In the genomic region with DNA sequence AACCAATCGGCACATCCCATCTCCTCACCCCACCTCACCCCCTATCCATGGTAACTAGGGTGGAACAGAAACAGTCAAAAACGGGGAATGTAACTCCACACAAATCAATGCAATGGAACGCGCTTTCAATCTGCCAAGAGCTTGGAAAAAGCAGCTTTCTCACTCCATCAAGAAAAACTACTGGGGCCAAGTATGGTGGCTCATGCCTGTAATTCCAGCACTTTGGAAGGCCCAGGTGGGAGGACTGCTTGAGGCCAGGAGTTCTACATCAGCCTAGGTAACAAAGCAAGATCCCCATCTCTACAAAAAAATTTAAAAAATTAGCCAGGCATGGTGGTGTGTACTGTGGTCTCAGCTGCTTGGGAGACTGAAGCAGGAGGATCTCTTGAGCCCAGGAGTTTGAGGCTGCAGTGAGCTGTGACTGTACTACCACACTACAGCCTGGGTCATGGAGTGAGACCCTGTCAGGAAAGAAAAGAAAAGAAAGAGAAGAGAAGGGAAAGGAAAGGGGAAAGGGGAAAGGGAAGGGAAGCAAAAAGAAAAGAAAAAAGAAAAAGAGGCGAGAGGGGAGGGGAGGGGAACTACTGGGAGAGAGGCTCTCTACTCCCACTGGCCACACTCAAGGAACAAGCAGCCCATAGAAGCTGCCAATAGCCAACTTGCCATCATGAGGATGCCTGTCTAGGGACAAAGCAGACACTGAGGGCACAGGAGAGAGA, we compare ENCODE assay signal across 14 cellular contexts. TPM values are rescaled to one million over a fixed set of nuclear protein-coding genes. Genes with fewer than 3 reads are reported as not detected.
DNase-seq lines count a peak whose midpoint lies in the region; ATAC-seq, FAIRE-seq and TF ChIP-seq lines count a peak whose summit lies in the region.
"Had no signal": no experiment of that assay in that cellular context is flagged by ENCODE, and none has a peak within 500 bp of the region (broad histone marks: within the 10 kb centered on the region; RNA-seq: fewer than 3 reads in every experiment).

No MANE protein-coding gene starts in this region.

- H3K4me1 Mint-ChIP-seq in T-helper 17 cell (peaks cover 43% of the 10 kb centered on the region), progenitor cell of endocrine pancreas (ENCODE audit: low read depth) (no peaks in the 10 kb centered on the region)

- POLR2A ChIA-PET in HepG2 (lab: Yijun Ruan, JAX), result interaction anchor here (1.3 to 2.0 kb wide), 5 partner anchors 10 to 39 kb away, joined by 3 to 7 read pairs (median 5); a partner anchor contains a TSS

- peak overlapping the region; percentile 47 for H3K27ac Mint-ChIP-seq in T-helper 17 cell
- H3K27ac Mint-ChIP-seq in progenitor cell of endocrine pancreas, result no peak overlapping the region
- H3K27ac Mint-ChIP-seq: type B pancreatic cell had no signal

- H3K4me2 ChIP-seq in HepG2 (ENCODE audit: low read depth, low read length), result no peak overlapping the region

- no peak overlapping the region for H2AFZ ChIP-seq in HepG2 (ENCODE audit: low read length)

- H3K4me3 ChIP-seq in left ventricle myocardium inferior (no peak overlapping the region), HepG2 (replicated peaks in 1 of 3; ENCODE audit: insufficient read depth in 1 of 3, low read depth in 2 of 3, low read length in 3 of 3) (no peak overlapping the region), thoracic aorta (no peak overlapping the region)
- H3K4me3 ChIP-seq: lung had no signal

- H3K79me2 ChIP-seq in HepG2 (ENCODE audit: insufficient read depth, low read length), result peaks cover 23% of the 10 kb centered on the region

- H4K20me1 ChIP-seq in HepG2 (ENCODE audit: insufficient read depth, low read length), result 0 out of 2 replicates have a peak, but pooled peaks cover 3% of the 10 kb centered on the region

- H3K4me3 Mint-ChIP-seq in T-helper 17 cell (no peak overlapping the region), progenitor cell of endocrine pancreas (ENCODE audit: low read depth) (no peak overlapping the region)
- H3K4me3 Mint-ChIP-seq: type B pancreatic cell had no signal

- intact Hi-C loops in left ventricle myocardium inferior (cut with micrococcal nuclease) (no loop called here), left cardiac atrium (cut with DNase I) (loop anchor here (5.0 to 10.0 kb wide), 2 partner anchors 36 to 49 kb away; no protein-coding TSS in a partner anchor), HepG2 (cut with micrococcal nuclease; ENCODE audit: unreplicated experiment) (no loop called here)

- DNase-seq in left ventricle myocardium inferior (no peak), left cardiac atrium (no peak), T-helper 17 cell (no peak), HepG2 (ENCODE audit: low spot score) (no peak), thoracic aorta (ENCODE audit: low spot score) (no peak), progenitor cell of endocrine pancreas (ENCODE audit: low spot score, unreplicated experiment) (no peak), anterior cingulate cortex (lab: John Stamatoyannopoulos, UW) (no peak), putamen (ENCODE audit: low spot score) (no peak)
- DNase-seq: DMS79, NCI-H1930, NCI-H774 had no signal

- no peaks in the 10 kb centered on the region for H3K9me3 Mint-ChIP-seq in progenitor cell of endocrine pancreas (ENCODE audit: low read depth)
- H3K9me3 Mint-ChIP-seq: type B pancreatic cell had no signal

- no peak overlapping the region for H3K9ac ChIP-seq in HepG2 (ENCODE audit: insufficient read depth, low read depth, low read length)

- H3K27ac ChIP-seq in left ventricle myocardium inferior (replicated peaks) (peak overlapping the region; percentile 88), HepG2 (ENCODE audit: extremely low read length, insufficient read depth, low read length) (peak overlapping the region; percentile 36), thoracic aorta (peak overlapping the region; percentile 7 to 60)

- H3K36me3 Mint-ChIP-seq in T-helper 17 cell (ENCODE audit: low read depth) (peaks cover 8% of the 10 kb centered on the region), progenitor cell of endocrine pancreas (ENCODE audit: insufficient read depth) (peaks cover 18% of the 10 kb centered on the region)

- H3K4me1 ChIP-seq in left ventricle myocardium inferior (peaks cover 98% of the 10 kb centered on the region), HepG2 (ENCODE audit: insufficient read depth, low read length) (peaks cover 37% of the 10 kb centered on the region), thoracic aorta (ENCODE audit: control insufficient read depth in 1 of 2, low read depth in 2 of 2) (peaks cover 25 to 34% of the 10 kb centered on the region in 2 donors)

- no peak for TF ChIP-seq RAD21 in HepG2 (CRISPR knock-in tag; IDR thresholded peaks at IDR 0.05)

- BruUV-seq in HepG2 (replicated peaks; lab: Mats Ljungman, UMichigan), result no TSS peak

- in situ Hi-C loops in HepG2 (cut with HindIII; ENCODE audit: extremely low pct_ligation_motif_present, low pct_unique_long_range_greater_than_20kb), result no loop called here

- ATAC-seq in left cardiac atrium, result no peak
- no peak for ATAC-seq in T-helper 17 cell
- no peak for ATAC-seq in HepG2
- ATAC-seq in thoracic aorta (ENCODE audit: insufficient number of reproducible peaks, low FRiP score, low read depth), result no peak

- CTCF ChIA-PET in HepG2 (lab: Yijun Ruan, JAX; ENCODE audit: low intra/inter-chr PET ratio, low total read pairs), result no interaction called here

- H3K36me3 ChIP-seq in left ventricle myocardium inferior, result peaks cover 45% of the 10 kb centered on the region
- peaks cover 29 to 57% of the 10 kb centered on the region in 2 experiments for H3K36me3 ChIP-seq in HepG2 (replicated peaks in 1 of 2; ENCODE audit: control insufficient read depth in 1 of 2, insufficient read depth in 2 of 2, low read length in 2 of 2)
- H3K36me3 ChIP-seq in thoracic aorta, result peaks cover 17% of the 10 kb centered on the region

- TF ChIP-seq EP300 in HepG2 (IDR thresholded peaks at IDR 0.05; ENCODE audit: low read depth in 2 of 2, low read length in 2 of 2) (no peak), HepG2 (CRISPR knock-in tag; IDR thresholded peaks at IDR 0.05; ENCODE audit: borderline replicate concordance) (no peak)

- 96% methylated on average over 5 of the region's 5 CpGs for WGBS in HepG2 (ENCODE audit: low lambda C conversion rate)

- H3K9me3 ChIP-seq in left ventricle myocardium inferior (replicated peaks), result peaks cover 5% of the 10 kb centered on the region
- H3K9me3 ChIP-seq in T-helper 17 cell (ENCODE audit: control insufficient read depth, low read length, poor library complexity, severe bottlenecking), result no peaks in the 10 kb centered on the region
- H3K9me3 ChIP-seq in HepG2 (ENCODE audit: low read length), result no peaks in the 10 kb centered on the region
- no peaks in the 10 kb centered on the region for H3K9me3 ChIP-seq in thoracic aorta

- no peak for FAIRE-seq in HepG2 (lab: Jason Lieb, UNC)
- FAIRE-seq: colon had no signal

- TF ChIP-seq POLR2A in HepG2 (IDR thresholded peaks at IDR 0.05; ENCODE audit: insufficient read depth in 1 of 2, low read depth in 2 of 2, low read length in 2 of 2), result no peak

- H3K27me3 Mint-ChIP-seq in T-helper 17 cell (no peaks in the 10 kb centered on the region), progenitor cell of endocrine pancreas (no peaks in the 10 kb centered on the region)
- H3K27me3 Mint-ChIP-seq: type B pancreatic cell had no signal

- H3K27me3 ChIP-seq in left ventricle myocardium inferior (ENCODE audit: low read depth) (no peaks in the 10 kb centered on the region), HepG2 (ENCODE audit: control insufficient read depth in 1 of 2, insufficient read depth in 2 of 2, low read length in 2 of 2) (no peaks in the 10 kb centered on the region), thoracic aorta (replicated peaks; ENCODE audit: insufficient read depth) (no peaks in the 10 kb centered on the region)

- TF ChIP-seq CTCF in left ventricle myocardium inferior (IDR thresholded peaks at IDR 0.05; ENCODE audit: borderline replicate concordance) (no peak), HepG2 (CRISPR knock-in tag; IDR thresholded peaks at IDR 0.05) (no peak), thoracic aorta (IDR thresholded peaks at IDR 0.05) (no peak), progenitor cell of endocrine pancreas (IDR thresholded peaks at IDR 0.05; ENCODE audit: unreplicated experiment) (no peak)

TF ChIP-seq in HepG2, 621 proteins besides CTCF, POLR2A, EP300 and RAD21 (continues in another document):
- no peak for TF ChIP-seq RELA (CRISPR knock-in tag; IDR thresholded peaks at IDR 0.05)
- TF ChIP-seq TRIM24 (CRISPR knock-in tag; IDR thresholded peaks at IDR 0.05), result no peak

RNA-seq across cellular contexts. Expression of a gene that starts 38.9 kb away (rescaled TPM):
- total RNA-seq in left ventricle myocardium inferior (53.7 TPM), left cardiac atrium (10 to 100 TPM; 49.7 to 50.9 TPM), T-helper 17 cell (10 to 100 TPM; 72.3 to 72.7 TPM), HepG2 (2016; rRNA removed; fragmentation: Illumina TruSeq; extraction: Trizol) (24.6 and 43.8 TPM in 2 replicates), thoracic aorta (10 to 100 TPM; 39.0 to 83.2 TPM), progenitor cell of endocrine pancreas (115 and 118 TPM in 2 replicates)
- 13.5 and 14.6 TPM in 2 replicates for total RNA-seq in HepG2 (2016; cell fraction: cytosol; rRNA removed; fragmentation: Illumina TruSeq; extraction: Trizol; ENCODE audit: low read depth)
- total RNA-seq in HepG2 (2016; cell fraction: insoluble cytoplasmic fraction; rRNA removed; fragmentation: Illumina TruSeq; extraction: Trizol), result 22.9 and 34.1 TPM in 2 replicates
- total RNA-seq in HepG2 (2016; cell fraction: membrane; rRNA removed; fragmentation: Illumina TruSeq; extraction: Trizol), result 38.2 and 42.2 TPM in 2 replicates
- total RNA-seq in HepG2 (2016; cell fraction: nucleus; rRNA removed; fragmentation: Illumina TruSeq; extraction: Trizol), result 51.5 and 56.4 TPM in 2 replicates
- 18.7 and 20.8 TPM in 2 replicates for polyA plus RNA-seq in HepG2 (2011; rRNA removed)
- 12.9 and 15.6 TPM in 2 replicates for polyA plus RNA-seq in HepG2 (2011; cell fraction: cytosol; rRNA removed)
- 45.1 and 48.7 TPM in 2 replicates for polyA plus RNA-seq in HepG2 (2011; cell fraction: nucleus; rRNA removed)
- polyA plus RNA-seq in HepG2 (2012), result 43.9 and 44.3 TPM in 2 replicates
- 13.4 and 14.4 TPM in 2 replicates for polyA plus RNA-seq in HepG2 (2016; cell fraction: cytosol; fragmentation: Illumina TruSeq; extraction: Trizol; ENCODE audit: low read depth)
- polyA plus RNA-seq in HepG2 (2016; cell fraction: insoluble cytoplasmic fraction; fragmentation: Illumina TruSeq; extraction: Trizol; ENCODE audit: low read depth), result 50.2 and 64.9 TPM in 2 replicates
- polyA plus RNA-seq in HepG2 (2016; cell fraction: membrane; fragmentation: Illumina TruSeq; extraction: Trizol; ENCODE audit: low read depth), result 28.7 and 35.1 TPM in 2 replicates
- 76.7 and 80.0 TPM in 2 replicates for polyA plus RNA-seq in HepG2 (2016; cell fraction: nucleus; fragmentation: Illumina TruSeq; extraction: Trizol; ENCODE audit: insufficient read depth, low read depth)
- polyA minus RNA-seq in HepG2 (2011; rRNA and poly(A)+ RNA removed; ENCODE audit: low replicate concordance), result 32.6 and 34.6 TPM in 2 replicates
- polyA minus RNA-seq in HepG2 (2011; cell fraction: cytosol; rRNA and poly(A)+ RNA removed), result 25.9 and 33.1 TPM in 2 replicates
- polyA minus RNA-seq in HepG2 (2011; cell fraction: nucleus; rRNA and poly(A)+ RNA removed), result 83.6 and 90.6 TPM in 2 replicates

Comparison
In these comparisons a context has a peak if more than half of its experiments do, and no peak if none do; other contexts are left out.
1. intact Hi-C loops: an anchor here in left cardiac atrium (5.0 to 10.0 kb wide); none called in left ventricle myocardium inferior and HepG2.
2. H3K27ac ChIP-seq: peak in every context shown above with its lines; median percentile 88 in left ventricle myocardium inferior; 36 in HepG2; 34 in thoracic aorta.